In genomic region chr9:37471942-37472679, GRCh38 we compare ENCODE assay signal across 8 cellular contexts. TPM values are rescaled to one million over a fixed set of nuclear protein-coding genes. Genes with fewer than 3 reads are reported as not detected.
DNase-seq lines count a peak whose midpoint lies in the region; ATAC-seq and TF ChIP-seq lines count a peak whose summit lies in the region.

No MANE protein-coding gene starts in this region.

- no peaks in the 10 kb centered on the region for H3K27me3 ChIP-seq in DND-41 (ENCODE audit: insufficient read depth, low read length, poor library complexity)
- H3K27me3 ChIP-seq in NT2/D1 (ENCODE audit: insufficient read depth, insufficient read length), result no peaks in the 10 kb centered on the region

- H3K9ac ChIP-seq in DND-41 (ENCODE audit: low read depth, low read length), result no peak overlapping the region
- H3K9ac ChIP-seq in NT2/D1 (ENCODE audit: insufficient read length, low read depth), result peak overlapping the region; percentile 66

- no peaks in the 10 kb centered on the region for H3K36me3 Mint-ChIP-seq in dendritic cell treated with granulocyte-macrophage colony-stimulating factor and Interleukin-4, amounts not matched to agents 40 ng/mL and 50 ng/mL, for 4 days (ENCODE audit: low read depth)
- no peaks in the 10 kb centered on the region for H3K36me3 Mint-ChIP-seq in type B pancreatic cell

- intact Hi-C loops in dendritic cell treated with granulocyte-macrophage colony-stimulating factor and Interleukin-4, amounts not matched to agents 40 ng/mL and 50 ng/mL, for 4 days (cut with micrococcal nuclease), result no loop called here

- H3K27ac Mint-ChIP-seq in dendritic cell treated with granulocyte-macrophage colony-stimulating factor and Interleukin-4, amounts not matched to agents 40 ng/mL and 50 ng/mL, for 4 days, result peak overlapping the region; percentile 69
- peak overlapping the region; percentile 92 for H3K27ac Mint-ChIP-seq in type B pancreatic cell

- H3K27me3 Mint-ChIP-seq in dendritic cell treated with granulocyte-macrophage colony-stimulating factor and Interleukin-4, amounts not matched to agents 40 ng/mL and 50 ng/mL, for 4 days, result peaks cover 5% of the 10 kb centered on the region
- peaks cover 4% of the 10 kb centered on the region for H3K27me3 Mint-ChIP-seq in type B pancreatic cell

- DNase-seq in DND-41 (no peak), NT2/D1 (ENCODE audit: low read depth, low spot score) (peak; percentile 94), medulla oblongata (ENCODE audit: extremely low spot score) (peak; percentile 29), type B pancreatic cell (ENCODE audit: extremely low spot score, unreplicated experiment) (no peak), UCSD-AML1 (lab: John Stamatoyannopoulos, UW; ENCODE audit: unreplicated experiment) (no peak), NCI-H2196 treated with DMSO at 0.1 percent for 48 hours (lab: John Stamatoyannopoulos, UW; ENCODE audit: unreplicated experiment) (no peak)
- DNase-seq in stimulated activated CD8-positive, alpha-beta memory T cell treated with anti-CD3 and anti-CD28 coated beads, Interleukin-4, amount 100 ng/mL, for 48 hours, result no peak

- peak overlapping the region; percentile 54; the same call in 1 of the 2 replicates for H2AFZ ChIP-seq in DND-41 (ENCODE audit: low read depth, low read length)

- peak overlapping the region; percentile 72 for H3K4me3 Mint-ChIP-seq in dendritic cell treated with granulocyte-macrophage colony-stimulating factor and Interleukin-4, amounts not matched to agents 40 ng/mL and 50 ng/mL, for 4 days
- peak overlapping the region; percentile 85 for H3K4me3 Mint-ChIP-seq in type B pancreatic cell

- no peaks in the 10 kb centered on the region for H3K79me2 ChIP-seq in DND-41 (ENCODE audit: insufficient read depth, low read length)

- H3K4me1 Mint-ChIP-seq in dendritic cell treated with granulocyte-macrophage colony-stimulating factor and Interleukin-4, amounts not matched to agents 40 ng/mL and 50 ng/mL, for 4 days (ENCODE audit: low read depth), result peaks cover 9% of the 10 kb centered on the region
- peaks cover 14% of the 10 kb centered on the region for H3K4me1 Mint-ChIP-seq in type B pancreatic cell (ENCODE audit: unreplicated experiment)

- H3K9me3 ChIP-seq in DND-41 (ENCODE audit: insufficient read depth, low read length, severe bottlenecking) (peaks cover 9% of the 10 kb centered on the region), NT2/D1 (ENCODE audit: insufficient read depth, low read length) (peaks cover 19% of the 10 kb centered on the region)

- no peaks in the 10 kb centered on the region for H4K20me1 ChIP-seq in DND-41 (ENCODE audit: insufficient read depth, low read length)

- no peak for TF ChIP-seq CTCF in DND-41 (IDR thresholded peaks at IDR 0.05; ENCODE audit: borderline replicate concordance, extremely low read depth, low read length, poor library complexity, severe bottlenecking)
- no peak for TF ChIP-seq CTCF in type B pancreatic cell (conservative IDR thresholded peaks at IDR 0.05)

- no peak overlapping the region for H3K4me3 ChIP-seq in DND-41 (ENCODE audit: low read depth in 1 of 2, low read length in 2 of 2)
- H3K4me3 ChIP-seq in NT2/D1 (ENCODE audit: insufficient read length, low read depth), result no peak overlapping the region

- H3K9me3 Mint-ChIP-seq in dendritic cell treated with granulocyte-macrophage colony-stimulating factor and Interleukin-4, amounts not matched to agents 40 ng/mL and 50 ng/mL, for 4 days, result peaks cover 10% of the 10 kb centered on the region
- H3K9me3 Mint-ChIP-seq in type B pancreatic cell, result no peaks in the 10 kb centered on the region

- no peak overlapping the region for H3K27ac ChIP-seq in DND-41 (ENCODE audit: low read length)

- H3K36me3 ChIP-seq in DND-41 (ENCODE audit: insufficient read depth, low read length), result no peaks in the 10 kb centered on the region
- no peaks in the 10 kb centered on the region for H3K36me3 ChIP-seq in NT2/D1 (ENCODE audit: insufficient read depth, insufficient read length, low read length)

- no peak for ATAC-seq in DND-41 (ENCODE audit: insufficient read depth, low read depth)

- H3K4me1 ChIP-seq in DND-41 (ENCODE audit: insufficient read depth, low read length) (peaks cover 2% of the 10 kb centered on the region; the same call in 1 of the 2 replicates), NT2/D1 (ENCODE audit: insufficient read depth, insufficient read length) (peaks cover 3% of the 10 kb centered on the region)

- no peak overlapping the region for H3K4me2 ChIP-seq in DND-41 (ENCODE audit: insufficient read depth, low read length)

RNA-seq across cellular contexts. Expression of gene ZBTB5, which starts 6.9 kb away (rescaled TPM):
- 22.6 and 25.9 TPM in 2 replicates for total RNA-seq in type B pancreatic cell (ENCODE audit: low replicate concordance)

RNA-seq across cellular contexts. Expression of gene POLR1E, which starts 13.6 kb away (rescaled TPM):
- total RNA-seq in type B pancreatic cell (ENCODE audit: low replicate concordance), result 16.3 and 26.9 TPM in 2 replicates

RNA-seq across cellular contexts. Expression of gene GRHPR, which starts 49.6 kb away (rescaled TPM):
- total RNA-seq in type B pancreatic cell (ENCODE audit: low replicate concordance), result 81.6 and 109 TPM in 2 replicates

Comparison
In these comparisons a context has a peak if more than half of its experiments do, and no peak if none do; other contexts are left out.
1. DNase-seq: peak in NT2/D1 (single experiment) and medulla oblongata (single experiment); none in DND-41 (single experiment), type B pancreatic cell (single experiment), UCSD-AML1 (single experiment), NCI-H2196 treated with DMSO at 0.1 percent for 48 hours (single experiment) and stimulated activated CD8-positive, alpha-beta memory T cell treated with anti-CD3 and anti-CD28 coated beads, Interleukin-4, amount 100 ng/mL, for 48 hours (single experiment).